Comparison of ENCODE assay signal across 8 cellular contexts in the genomic region with DNA sequence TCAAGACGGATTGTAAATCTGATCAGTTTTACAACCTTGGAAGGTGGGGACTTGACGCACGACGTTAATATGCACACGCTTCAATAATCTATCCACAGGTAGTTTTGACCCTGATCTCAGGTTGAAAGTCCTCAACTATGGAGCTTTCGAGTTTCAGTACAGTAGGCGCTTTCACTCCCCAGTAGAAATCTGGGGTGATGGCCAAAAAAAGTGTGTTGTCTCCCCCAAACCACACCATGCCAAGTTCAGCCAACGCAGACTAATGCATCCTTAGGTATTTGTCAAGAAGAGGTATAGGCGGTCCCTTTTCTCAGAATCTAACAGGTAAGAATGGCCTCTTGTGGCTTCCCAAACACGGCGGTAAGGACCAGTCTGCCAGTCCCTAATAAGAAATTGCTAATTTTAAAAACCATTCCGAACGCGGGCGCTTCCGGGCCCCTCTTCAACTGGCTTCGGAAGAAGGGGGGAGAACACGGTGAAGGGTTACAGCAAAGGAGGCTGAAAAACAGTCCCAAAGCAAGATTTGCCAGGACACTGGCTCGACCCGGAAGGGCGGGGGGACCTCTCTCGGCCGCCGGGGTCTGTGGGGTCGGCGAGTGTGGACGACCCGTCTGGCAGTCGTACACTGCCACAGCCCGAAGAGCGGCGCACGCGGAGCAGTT. TPM values are rescaled to one million over a fixed set of nuclear protein-coding genes. Genes with fewer than 3 reads are reported as not detected.
DNase-seq lines count a peak whose midpoint lies in the region; ATAC-seq and TF ChIP-seq lines count a peak whose summit lies in the region.

No MANE protein-coding gene starts in this region.

- peaks cover 3 to 31% of the 10 kb centered on the region in 2 donors for H3K4me1 ChIP-seq in thoracic aorta (ENCODE audit: control insufficient read depth in 1 of 2, low read depth in 2 of 2)

- H3K27me3 Mint-ChIP-seq in activated naive CD4-positive, alpha-beta T cell treated with anti-CD3 and anti-CD28 coated beads for 36 hours (ENCODE audit: low read depth): no peaks in the 10 kb centered on the region

- peak overlapping the region; percentile 88 for H3K4me3 ChIP-seq in Jurkat, Clone E6-1 (ENCODE audit: low read length)
- H3K4me3 ChIP-seq in astrocyte of the spinal cord (ENCODE audit: low read depth, low read length): peak overlapping the region; percentile 95
- H3K4me3 ChIP-seq in thoracic aorta: peak overlapping the region; percentile 98

- H3K36me3 Mint-ChIP-seq in activated naive CD4-positive, alpha-beta T cell treated with anti-CD3 and anti-CD28 coated beads for 36 hours (ENCODE audit: low read depth): peaks cover 4% of the 10 kb centered on the region

- peak overlapping the region; percentile 91 for H3K4me3 Mint-ChIP-seq in activated naive CD4-positive, alpha-beta T cell treated with anti-CD3 and anti-CD28 coated beads for 36 hours

- H3K9me3 Mint-ChIP-seq in activated naive CD4-positive, alpha-beta T cell treated with anti-CD3 and anti-CD28 coated beads for 36 hours: no peaks in the 10 kb centered on the region

- ATAC-seq in left colon: peak; percentile 33
- peak; percentile 4 for ATAC-seq in thoracic aorta (ENCODE audit: insufficient number of reproducible peaks, low FRiP score, low read depth)
- no peak for ATAC-seq in GM18907 (IDR thresholded peaks at IDR 0.05; ENCODE audit: unreplicated experiment)

- H3K27ac Mint-ChIP-seq in activated naive CD4-positive, alpha-beta T cell treated with anti-CD3 and anti-CD28 coated beads for 36 hours: peak overlapping the region; percentile 27

- in situ Hi-C loops in astrocyte of the spinal cord (cut with HindIII; ENCODE audit: low sequenced_read_pairs): no loop called here

- H3K27me3 ChIP-seq in thoracic aorta (replicated peaks; ENCODE audit: insufficient read depth): no peaks in the 10 kb centered on the region

- H3K27ac ChIP-seq in thoracic aorta: peak overlapping the region in 1 of 2 donors; percentile 96

- peak; percentile 21 for DNase-seq in activated naive CD4-positive, alpha-beta T cell treated with anti-CD3 and anti-CD28 coated beads for 36 hours
- DNase-seq in activated naive CD4-positive, alpha-beta T cell (lab: John Stamatoyannopoulos, UW): no peak
- DNase-seq in Jurkat, Clone E6-1 (ENCODE audit: low read depth, low spot score): no peak
- DNase-seq in astrocyte of the spinal cord (ENCODE audit: low read depth, low spot score): no peak
- no peak for DNase-seq in left colon
- no peak for DNase-seq in thoracic aorta (ENCODE audit: low spot score)
- DNase-seq in effector CD8-positive, alpha-beta T cell (lab: John Stamatoyannopoulos, UW): no peak

- no peaks in the 10 kb centered on the region for H3K36me3 ChIP-seq in thoracic aorta

- peaks cover 48% of the 10 kb centered on the region for H3K4me1 Mint-ChIP-seq in activated naive CD4-positive, alpha-beta T cell treated with anti-CD3 and anti-CD28 coated beads for 36 hours (ENCODE audit: low read depth)

- intact Hi-C loops in activated naive CD4-positive, alpha-beta T cell treated with anti-CD3 and anti-CD28 coated beads for 36 hours (cut with micrococcal nuclease): loop anchor here (1.0 to 10.0 kb wide), 11 partner anchors 51 to 1023 kb away; a partner anchor contains a TSS
- intact Hi-C loops in left colon (cut with DNase I, micrococcal nuclease): no loop called here

- TF ChIP-seq CTCF in astrocyte of the spinal cord (IDR thresholded peaks at IDR 0.05; ENCODE audit: low read depth, low read length) (no peak), thoracic aorta (IDR thresholded peaks at IDR 0.05) (no peak)

- no peaks in the 10 kb centered on the region for H3K9me3 ChIP-seq in thoracic aorta

- CTCF ChIA-PET in activated naive CD4-positive, alpha-beta T cell treated with anti-CD3 and anti-CD28 coated beads for 36 hours (lab: Charles Lee): interaction anchor here (0.8 to 2.1 kb wide), 2 partner anchors 12 to 509 kb away, joined by 3 to 6 read pairs; no protein-coding TSS in a partner anchor

RNA-seq across cellular contexts. Expression of a gene that starts 0.7 kb away (rescaled TPM):
- 10 to 100 TPM; 18.6 to 20.2 TPM for total RNA-seq in activated naive CD4-positive, alpha-beta T cell treated with anti-CD3 and anti-CD28 coated beads for 36 hours
- polyA plus RNA-seq in Jurkat, Clone E6-1 (2012; ENCODE audit: insufficient read depth, insufficient read length): 18.1 TPM
- 10 to 100 TPM; 14.8 to 14.9 TPM for total RNA-seq in left colon
- 10 to 100 TPM in 1 of 2 donors, 1 to 10 TPM in 1; 8.7 to 27.7 TPM for total RNA-seq in thoracic aorta

RNA-seq across cellular contexts. Expression of a gene that starts 0.8 kb away (rescaled TPM):
- 10 to 100 TPM; 25.2 to 27.4 TPM for total RNA-seq in activated naive CD4-positive, alpha-beta T cell treated with anti-CD3 and anti-CD28 coated beads for 36 hours
- 30.5 TPM for polyA plus RNA-seq in Jurkat, Clone E6-1 (2012; ENCODE audit: insufficient read depth, insufficient read length)
- total RNA-seq in left colon: 10 to 100 TPM; 12.6 to 19.1 TPM
- total RNA-seq in thoracic aorta: 10 to 100 TPM; 19.0 to 27.6 TPM
